22 cellular contexts compared by ENCODE assay signal in genomic region chr5:104171958-104172357, GRCh38.
DNase-seq lines count a peak whose midpoint lies in the region; ATAC-seq, FAIRE-seq and TF ChIP-seq lines count a peak whose summit lies in the region.
"Had no signal": no experiment of that assay in that cellular context is flagged by ENCODE, and none has a peak within 500 bp of the region (broad histone marks: within the 10 kb centered on the region; RNA-seq: fewer than 3 reads in every experiment).

No MANE protein-coding gene starts in this region.

- no peak overlapping the region for H4K91ac ChIP-seq in neuronal stem cell (ENCODE audit: low read depth, low read length, poor library complexity)

- H3K4me3 ChIP-seq in SK-N-SH (ENCODE audit: low read depth in 2 of 2, low read length in 1 of 2) = no peak overlapping the region
- no peak overlapping the region for H3K4me3 ChIP-seq in neural cell (ENCODE audit: low read length)
- H3K4me3 ChIP-seq in hepatocyte = no peak overlapping the region
- no peak overlapping the region for H3K4me3 ChIP-seq in neuronal stem cell (ENCODE audit: low read length in 2 of 2)
- H3K4me3 ChIP-seq: BLaER1, GM23338 had no signal

- H3K9ac ChIP-seq in SK-N-SH (no peak overlapping the region), neural cell (ENCODE audit: low read length) (no peak overlapping the region), neuronal stem cell (ENCODE audit: low read depth, low read length, poor library complexity) (no peak overlapping the region)
- H3K9ac ChIP-seq: BLaER1 had no signal

- H3F3A ChIP-seq in SK-N-SH (replicated peaks; ENCODE audit: insufficient read depth) (no peaks in the 10 kb centered on the region), neural cell (ENCODE audit: insufficient read depth, low read length, poor library complexity, severe bottlenecking) (peaks cover 3% of the 10 kb centered on the region)

- peak overlapping the region; percentile 2; the same call in 1 of the 2 replicates for H2AFZ ChIP-seq in SK-N-SH (ENCODE audit: low read depth)
- no peak overlapping the region for H2AFZ ChIP-seq in neural cell (ENCODE audit: low read depth, low read length)
- H2AFZ ChIP-seq in hepatocyte = no peak overlapping the region
- no peak overlapping the region for H2AFZ ChIP-seq in neuronal stem cell (ENCODE audit: low read length)
- H2AFZ ChIP-seq: GM23338 had no signal

- H3K9me3 Mint-ChIP-seq in type B pancreatic cell = peaks cover 2% of the 10 kb centered on the region
- H3K9me3 Mint-ChIP-seq: CD8-positive, alpha-beta T cell; GM23338; H9 had no signal

- 96% methylated on average over 1 of the region's 1 CpG for WGBS in SK-N-SH (ENCODE audit: low lambda C conversion rate)
- WGBS in hepatocyte (ENCODE audit: low lambda C conversion rate, missing lambda C conversion rate) = 94% methylated on average over 1 of the region's 1 CpG
- no CpG with 5 or more reads among the region's 1 CpG for WGBS in neuronal stem cell (ENCODE audit: extremely low coverage in 2 of 2, insufficient read length in 2 of 2, insufficient replicate concordance in 1 of 2), 2 donors

- no peak overlapping the region for H3K4me3 Mint-ChIP-seq in type B pancreatic cell
- H3K4me3 Mint-ChIP-seq: B cell; CD4-positive, CD25-positive, alpha-beta regulatory T cell; CD8-positive, alpha-beta T cell; GM23338; H9 had no signal

- DNase-seq in SK-N-SH (no peak), D721Med (ENCODE audit: insufficient read length, low spot score) (no peak), hepatocyte (ENCODE audit: low spot score) (no peak), type B pancreatic cell (ENCODE audit: extremely low spot score, unreplicated experiment) (no peak), neuronal stem cell (ENCODE audit: low spot score) (no peak)
- DNase-seq: 8988T; Caco-2; CD4-positive, CD25-positive, alpha-beta regulatory T cell; CD8-positive, alpha-beta T cell; DMS53; DMS79 treated with DMSO at 0.1 percent for 48 hours; GF-D8; H9 had no signal

- no peak overlapping the region for H3K18ac ChIP-seq in neuronal stem cell (ENCODE audit: low read length)

- H3K79me1 ChIP-seq in neuronal stem cell (ENCODE audit: low read depth, low read length) = no peaks in the 10 kb centered on the region

- CTCF ChIA-PET in SK-N-SH (lab: Yijun Ruan, JAX) = no interaction called here

- TF ChIP-seq RAD21 in SK-N-SH (IDR thresholded peaks at IDR 0.05; ENCODE audit: low read length) = no peak
- no peak for TF ChIP-seq RAD21 in neural cell (conservative IDR thresholded peaks at IDR 0.05)

- H3K79me2 ChIP-seq in SK-N-SH (ENCODE audit: insufficient read depth) (no peaks in the 10 kb centered on the region), neural cell (replicated peaks; ENCODE audit: insufficient read depth, low read length) (no peaks in the 10 kb centered on the region), hepatocyte (no peaks in the 10 kb centered on the region)

- H3K23ac ChIP-seq in neuronal stem cell (ENCODE audit: low read depth, low read length, poor library complexity) = no peak overlapping the region

- H3K4me1 ChIP-seq in SK-N-SH (ENCODE audit: control insufficient read depth in 1 of 2, insufficient read depth in 2 of 2, low read depth in 1 of 2, low read length in 1 of 2) (no peaks in the 10 kb centered on the region; a peak in 3 of 4 replicates), hepatocyte (ENCODE audit: insufficient read depth) (no peaks in the 10 kb centered on the region), neuronal stem cell (ENCODE audit: control insufficient read depth in 2 of 2, insufficient read depth in 1 of 2, low read depth in 1 of 2, low read length in 2 of 2) (no peaks in the 10 kb centered on the region)
- H3K4me1 ChIP-seq: BLaER1, Caco-2 had no signal

- POLR2A ChIA-PET in SK-N-SH (lab: Yijun Ruan, JAX) = no interaction called here

- H4K20me1 ChIP-seq in SK-N-SH (ENCODE audit: insufficient read depth) = no peaks in the 10 kb centered on the region
- no peaks in the 10 kb centered on the region for H4K20me1 ChIP-seq in neural cell (ENCODE audit: insufficient read depth)
- H4K20me1 ChIP-seq in hepatocyte (ENCODE audit: insufficient read depth, poor library complexity, severe bottlenecking) = no peaks in the 10 kb centered on the region
- H4K20me1 ChIP-seq: BLaER1 had no signal

- H4K8ac ChIP-seq in neuronal stem cell (ENCODE audit: low read depth, low read length) = no peak overlapping the region

- TF ChIP-seq EP300 in SK-N-SH (IDR thresholded peaks at IDR 0.05; ENCODE audit: borderline replicate concordance in 1 of 2, low read depth in 1 of 2, low read length in 1 of 2) (no peak), neural cell (conservative IDR thresholded peaks at IDR 0.05; ENCODE audit: poor library complexity, severe bottlenecking) (peak; percentile 93)

- no peak overlapping the region for H3K4ac ChIP-seq in neuronal stem cell (ENCODE audit: low read length)

- no peak overlapping the region for H2BK120ac ChIP-seq in neuronal stem cell (ENCODE audit: low read depth, low read length)

- H3K9me3 ChIP-seq in SK-N-SH (no peaks in the 10 kb centered on the region), neural cell (ENCODE audit: low read length) (no peaks in the 10 kb centered on the region), hepatocyte (ENCODE audit: low read depth) (no peaks in the 10 kb centered on the region), neuronal stem cell (replicated peaks in 1 of 2; ENCODE audit: control insufficient read depth in 2 of 2, insufficient read depth in 1 of 2, low read depth in 1 of 2, low read length in 2 of 2) (no peaks in the 10 kb centered on the region)
- H3K9me3 ChIP-seq: BLaER1, Caco-2 had no signal

- no peaks in the 10 kb centered on the region for H3K36me3 Mint-ChIP-seq in type B pancreatic cell
- H3K36me3 Mint-ChIP-seq: CD4-positive, CD25-positive, alpha-beta regulatory T cell; CD8-positive, alpha-beta T cell had no signal

- H2BK12ac ChIP-seq in neuronal stem cell (ENCODE audit: low read length) = no peak overlapping the region

- no peak overlapping the region for H2BK5ac ChIP-seq in neuronal stem cell (ENCODE audit: low read length)

- no peaks in the 10 kb centered on the region for H3K36me3 ChIP-seq in SK-N-SH (replicated peaks in 1 of 2; ENCODE audit: control insufficient read depth in 1 of 2, insufficient read depth in 2 of 2, low read length in 1 of 2)
- no peaks in the 10 kb centered on the region for H3K36me3 ChIP-seq in neural cell (ENCODE audit: insufficient read depth, low read length)
- no peaks in the 10 kb centered on the region for H3K36me3 ChIP-seq in hepatocyte (replicated peaks; ENCODE audit: insufficient read depth, low read depth)
- no peaks in the 10 kb centered on the region for H3K36me3 ChIP-seq in neuronal stem cell (replicated peaks in 1 of 2; ENCODE audit: control insufficient read depth in 2 of 2, insufficient read depth in 2 of 2, low read length in 2 of 2)
- H3K36me3 ChIP-seq: BLaER1 had no signal

- no peak overlapping the region for H2BK15ac ChIP-seq in neuronal stem cell (ENCODE audit: low read length)

- H3K4me2 ChIP-seq in SK-N-SH (no peak overlapping the region), neural cell (ENCODE audit: low read length) (peak overlapping the region; percentile 46), hepatocyte (no peak overlapping the region), neuronal stem cell (ENCODE audit: insufficient read depth, low read length, poor library complexity, severe bottlenecking) (no peak overlapping the region)
- H3K4me2 ChIP-seq: BLaER1, GM23338 had no signal

- H3K14ac ChIP-seq in neuronal stem cell (ENCODE audit: low read length) = no peak overlapping the region

- no peak overlapping the region for H3K27ac ChIP-seq in SK-N-SH (ENCODE audit: low read depth in 2 of 2, low read length in 1 of 2)
- no peak overlapping the region for H3K27ac ChIP-seq in neural cell (ENCODE audit: low read length)
- H3K27ac ChIP-seq in hepatocyte = no peak overlapping the region
- H3K27ac ChIP-seq in neuronal stem cell (replicated peaks; ENCODE audit: low read length) = no peak overlapping the region
- H3K27ac ChIP-seq: BLaER1, C4-2B had no signal

- H3K9me2 ChIP-seq in SK-N-SH = no peaks in the 10 kb centered on the region
- no peaks in the 10 kb centered on the region for H3K9me2 ChIP-seq in neural cell (ENCODE audit: insufficient read depth, low read length)
- no peaks in the 10 kb centered on the region for H3K9me2 ChIP-seq in hepatocyte (replicated peaks; ENCODE audit: insufficient read depth)

- H3K27ac Mint-ChIP-seq in type B pancreatic cell = no peak overlapping the region
- H3K27ac Mint-ChIP-seq: B cell; CD4-positive, CD25-positive, alpha-beta regulatory T cell; CD8-positive, alpha-beta T cell; GM23338 had no signal

- TF ChIP-seq CTCF in SK-N-SH (IDR thresholded peaks at IDR 0.05) = no peak
- TF ChIP-seq CTCF in D721Med (IDR thresholded peaks at IDR 0.05; ENCODE audit: insufficient read depth, missing control alignments) = no peak
- no peak for TF ChIP-seq CTCF in neural cell (IDR thresholded peaks at IDR 0.05; ENCODE audit: poor library complexity, severe bottlenecking)
- TF ChIP-seq CTCF in hepatocyte (IDR thresholded peaks at IDR 0.05; ENCODE audit: poor library complexity) = no peak
- no peak for TF ChIP-seq CTCF in type B pancreatic cell (conservative IDR thresholded peaks at IDR 0.05)

- ATAC-seq in SK-N-SH treated with all-trans-retinoic acid at 6 μM for 48 hours = no peak
- ATAC-seq: CD8-positive, alpha-beta T cell; GM23338; HCT116 had no signal

- H2AK5ac ChIP-seq in neuronal stem cell (ENCODE audit: low read depth, low read length) = no peak overlapping the region

- no peaks in the 10 kb centered on the region for H3K4me1 Mint-ChIP-seq in type B pancreatic cell (ENCODE audit: unreplicated experiment)
- H3K4me1 Mint-ChIP-seq: B cell; CD4-positive, CD25-positive, alpha-beta regulatory T cell; GM23338; H9 had no signal

- FAIRE-seq in D721Med (lab: Jason Lieb, UNC) = peak; percentile 6
- FAIRE-seq: GM12891, GM18507 had no signal

- no peaks in the 10 kb centered on the region for H3K27me3 Mint-ChIP-seq in type B pancreatic cell
- H3K27me3 Mint-ChIP-seq: B cell; CD4-positive, CD25-positive, alpha-beta regulatory T cell had no signal

- H3K27me3 ChIP-seq in SK-N-SH (ENCODE audit: insufficient read depth) (no peaks in the 10 kb centered on the region), neural cell (ENCODE audit: insufficient read depth, low read depth, low read length) (no peaks in the 10 kb centered on the region), hepatocyte (no peaks in the 10 kb centered on the region), neuronal stem cell (ENCODE audit: control insufficient read depth in 3 of 3, insufficient read depth in 3 of 3, low read depth in 1 of 3, low read length in 3 of 3) (no peaks in the 10 kb centered on the region)
- H3K27me3 ChIP-seq: BLaER1 had no signal

TF ChIP-seq in SK-N-SH, 30 proteins besides CTCF, POLR2A, EP300 and RAD21 (continues in another document):
- no peak for TF ChIP-seq SIN3A (IDR thresholded peaks at IDR 0.05; ENCODE audit: borderline replicate concordance, low read depth, low read length)

TF ChIP-seq in SK-N-SH treated with all-trans-retinoic acid at 6 μM for 48 hours, 23 proteins besides CTCF, POLR2A, EP300 and RAD21 (continues in another document):
- TF ChIP-seq ZNF565 (CRISPR knock-in tag; conservative IDR thresholded peaks at IDR 0.05; ENCODE audit: low read depth) (no peak), ARNTL (CRISPR knock-in tag; IDR thresholded peaks at IDR 0.05; ENCODE audit: borderline replicate concordance, low read depth) (no peak)

TF ChIP-seq in neural cell, 6 proteins besides CTCF, POLR2A, EP300 and RAD21 (continues in another document):
- peak; percentile 75 for TF ChIP-seq POLR2AphosphoS5 (IDR thresholded peaks at IDR 0.05)
- no peak for TF ChIP-seq TAF1 (IDR thresholded peaks at IDR 0.05; ENCODE audit: low read depth)
- no peak for TF ChIP-seq SMC3 (conservative IDR thresholded peaks at IDR 0.05; ENCODE audit: poor library complexity)
